ENCODE assay signal across 8 cellular contexts in the genomic region with DNA sequence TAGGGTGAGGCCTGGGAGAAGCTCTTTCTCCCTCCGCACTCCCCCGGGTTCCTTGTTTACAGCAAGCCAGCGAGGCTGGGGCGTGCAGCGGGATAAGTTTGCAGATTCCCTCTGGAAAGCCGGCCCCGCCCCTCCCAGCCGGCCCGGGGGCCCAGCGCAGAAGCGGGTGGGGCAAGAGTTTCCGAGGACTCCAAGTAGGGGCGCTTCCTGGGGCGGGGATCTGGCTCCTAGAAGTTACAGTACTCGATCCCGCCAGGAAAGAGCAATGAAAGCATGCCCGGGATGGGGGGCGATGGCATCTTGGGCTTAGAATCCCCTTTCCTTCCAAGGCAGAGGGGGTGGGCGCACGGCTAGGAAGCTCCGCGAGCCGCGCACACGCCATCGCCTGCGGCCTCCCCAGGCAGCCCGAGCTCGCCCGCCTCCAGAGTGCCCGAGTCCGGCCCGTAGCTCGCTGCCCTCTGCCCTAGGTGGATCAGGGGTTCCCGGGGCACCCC.
DNase-seq lines count a peak whose midpoint lies in the region; ATAC-seq lines count a peak whose summit lies in the region.

No MANE protein-coding gene starts in this region.

- H3K4me1 Mint-ChIP-seq in central memory CD8-positive, alpha-beta T cell: peaks cover 11% of the 10 kb centered on the region

- H3K27ac Mint-ChIP-seq in central memory CD8-positive, alpha-beta T cell (ENCODE audit: low read depth): peak overlapping the region; percentile 46

- DNase-seq in C1 segment of cervical spinal cord (lab: John Stamatoyannopoulos, UW) (peak in 10 of 14 donors; percentile 24 to 76 (median 45)), NCI-H2227 (lab: John Stamatoyannopoulos, UW; ENCODE audit: unreplicated experiment) (peak; percentile 49), kidney glomerular epithelial cell (lab: John Stamatoyannopoulos, UW) (peak; percentile 11), NAMALWA (ENCODE audit: low spot score) (no peak)
- no peak for DNase-seq in central memory CD8-positive, alpha-beta T cell (ENCODE audit: low spot score in 2 of 2)
- DNase-seq in stimulated activated naive CD8-positive, alpha-beta T cell treated with anti-CD3 and anti-CD28 coated beads, Interleukin-15, Interleukin-2, amounts not matched to agents 100 U/mL and 50 U/mL, for 24 hours: no peak
- DNase-seq in activated CD4-positive, CD25-positive, alpha-beta regulatory T cell treated with anti-CD3 and anti-CD28 coated beads, Interleukin-2, amount 50 U/mL, for 72 hours: no peak

- peak overlapping the region; percentile 85 for H3K4me3 Mint-ChIP-seq in central memory CD8-positive, alpha-beta T cell

- peaks cover 2% of the 10 kb centered on the region for H3K36me3 Mint-ChIP-seq in central memory CD8-positive, alpha-beta T cell (ENCODE audit: insufficient read depth)

- peak; percentile 26 for ATAC-seq in GM21529 (IDR thresholded peaks at IDR 0.05; ENCODE audit: unreplicated experiment)
- no peak for ATAC-seq in central memory CD8-positive, alpha-beta T cell (replicated peaks; ENCODE audit: extremely low read depth, poor library complexity, severe bottlenecking)
- peak; percentile 15 for ATAC-seq in stimulated activated naive CD8-positive, alpha-beta T cell treated with anti-CD3 and anti-CD28 coated beads, Interleukin-15, Interleukin-2, amounts not matched to agents 100 U/mL and 50 U/mL, for 24 hours

- no peaks in the 10 kb centered on the region for H3K27me3 Mint-ChIP-seq in central memory CD8-positive, alpha-beta T cell

- H3K9me3 Mint-ChIP-seq in central memory CD8-positive, alpha-beta T cell: no peaks in the 10 kb centered on the region

Comparison
In these comparisons a context has a peak if more than half of its experiments do, and no peak if none do; other contexts are left out.
1. DNase-seq: peak in C1 segment of cervical spinal cord (10 of 14), NCI-H2227 (single experiment) and kidney glomerular epithelial cell (single experiment); none in central memory CD8-positive, alpha-beta T cell (0 of 2), stimulated activated naive CD8-positive, alpha-beta T cell treated with anti-CD3 and anti-CD28 coated beads, Interleukin-15, Interleukin-2, amounts not matched to agents 100 U/mL and 50 U/mL, for 24 hours (single experiment), activated CD4-positive, CD25-positive, alpha-beta regulatory T cell treated with anti-CD3 and anti-CD28 coated beads, Interleukin-2, amount 50 U/mL, for 72 hours (single experiment) and NAMALWA (single experiment).